Comparison of ENCODE assay signal across 8 cellular contexts in the genomic region with DNA sequence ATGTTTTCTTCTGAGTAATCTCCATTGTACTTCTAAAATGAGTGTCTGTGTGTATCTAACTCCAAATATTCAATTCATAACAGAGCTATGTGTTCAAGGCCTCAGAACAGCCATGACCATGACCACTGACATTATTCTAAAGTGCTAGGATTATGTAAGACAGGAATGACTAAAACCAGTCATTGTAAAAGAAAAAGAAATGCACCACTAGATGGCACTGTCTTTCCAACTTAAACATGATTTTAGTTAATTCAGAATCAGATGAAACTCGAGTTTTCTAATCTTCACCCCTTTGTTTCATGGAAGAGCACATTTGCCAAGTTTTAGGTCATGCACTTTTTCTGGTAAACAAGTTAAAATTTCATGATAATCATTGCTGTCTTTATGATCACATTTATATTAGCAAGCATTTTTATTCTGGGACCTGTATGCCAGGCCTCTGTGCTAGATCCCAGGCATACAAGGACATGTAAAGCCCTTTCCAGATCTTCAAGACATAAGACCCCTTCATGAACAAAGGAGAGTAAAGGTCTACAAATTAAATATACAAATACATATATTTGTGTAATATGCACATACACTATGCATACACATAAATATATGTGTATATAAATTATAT. TPM values are rescaled to one million over a fixed set of nuclear protein-coding genes. Genes with fewer than 3 reads are reported as not detected.
DNase-seq lines count a peak whose midpoint lies in the region; ATAC-seq, FAIRE-seq and TF ChIP-seq lines count a peak whose summit lies in the region.

No MANE protein-coding gene starts in this region.

- TF ChIP-seq CTCF in GM06990 (IDR thresholded peaks at IDR 0.05; ENCODE audit: insufficient read depth, low read length, poor library complexity, severe bottlenecking) (peak; percentile 30), epithelial cell of esophagus (IDR thresholded peaks at IDR 0.05; ENCODE audit: insufficient read depth, low read depth, low read length, missing control alignments) (peak; percentile 40)

- DNase-seq in ACHN (peak; percentile 74), GM06990 (ENCODE audit: extremely low read depth, insufficient read length) (peak; percentile 15), HTR-8/SVneo (ENCODE audit: insufficient read length, low spot score) (peak; percentile 25), RPMI8226 (peak; percentile 79), epithelial cell of esophagus (ENCODE audit: low read depth) (peak; percentile 78)
- DNase-seq in naive thymus-derived CD8-positive, alpha-beta T cell, result peak in 4 of 10 donors; percentile 19 to 70 (median 68)
- no peak for DNase-seq in activated T-cell treated with anti-CD3 and anti-CD28 coated beads, Interleukin-2, amount 50 U/mL, for 1 hour

- no peaks in the 10 kb centered on the region for H3K27me3 ChIP-seq in GM06990 (replicated peaks; ENCODE audit: control insufficient read depth, insufficient read depth, low read length)

- in situ Hi-C loops in ACHN (cut with HindIII; ENCODE audit: low pct_ligation_motif_present, low pct_unique_long_range_greater_than_20kb, low sequenced_read_pairs), result no loop called here

- peaks cover 0 to 2% (median 0%) of the 10 kb centered on the region in 5 donors for H3K27me3 Mint-ChIP-seq in naive thymus-derived CD8-positive, alpha-beta T cell

- FAIRE-seq in HTR-8/SVneo (lab: Jason Lieb, UNC), result no peak

- POLR2A ChIA-PET in naive thymus-derived CD8-positive, alpha-beta T cell (lab: Charles Lee), result no interaction called here

- peak overlapping the region in 1 of 10 donors; percentile 85 for H3K27ac Mint-ChIP-seq in naive thymus-derived CD8-positive, alpha-beta T cell

- H3K4me3 Mint-ChIP-seq in naive thymus-derived CD8-positive, alpha-beta T cell, result no peak overlapping the region

- no peaks in the 10 kb centered on the region for H3K9me3 Mint-ChIP-seq in naive thymus-derived CD8-positive, alpha-beta T cell

- H3K4me1 Mint-ChIP-seq in naive thymus-derived CD8-positive, alpha-beta T cell, result peaks cover 0 to 8% (median 2%) of the 10 kb centered on the region in 4 donors

- H3K36me3 ChIP-seq in GM06990 (ENCODE audit: control insufficient read depth, insufficient read depth, low read length), result no peaks in the 10 kb centered on the region

- ATAC-seq in naive thymus-derived CD8-positive, alpha-beta T cell, result peak; percentile 61 to 76
- ATAC-seq in GM21526 (IDR thresholded peaks at IDR 0.05; ENCODE audit: low FRiP score, unreplicated experiment), result no peak

- peaks cover 0 to 16% (median 7%) of the 10 kb centered on the region in 3 donors for H3K36me3 Mint-ChIP-seq in naive thymus-derived CD8-positive, alpha-beta T cell

- H3K4me3 ChIP-seq in GM06990 (replicated peaks; ENCODE audit: low read depth, low read length) (no peak overlapping the region), epithelial cell of esophagus (ENCODE audit: low read length) (no peak overlapping the region)

RNA-seq across cellular contexts. Expression of a gene that starts 26.1 kb away (rescaled TPM):
- 10 to 100 TPM; 57.8 to 64.6 TPM for total RNA-seq in naive thymus-derived CD8-positive, alpha-beta T cell
- polyA plus RNA-seq in naive thymus-derived CD8-positive, alpha-beta T cell, result 100 to 1,000 TPM; 127 to 149 (median 138) TPM
